1 cellular context compared by ENCODE assay signal in the genomic region with DNA sequence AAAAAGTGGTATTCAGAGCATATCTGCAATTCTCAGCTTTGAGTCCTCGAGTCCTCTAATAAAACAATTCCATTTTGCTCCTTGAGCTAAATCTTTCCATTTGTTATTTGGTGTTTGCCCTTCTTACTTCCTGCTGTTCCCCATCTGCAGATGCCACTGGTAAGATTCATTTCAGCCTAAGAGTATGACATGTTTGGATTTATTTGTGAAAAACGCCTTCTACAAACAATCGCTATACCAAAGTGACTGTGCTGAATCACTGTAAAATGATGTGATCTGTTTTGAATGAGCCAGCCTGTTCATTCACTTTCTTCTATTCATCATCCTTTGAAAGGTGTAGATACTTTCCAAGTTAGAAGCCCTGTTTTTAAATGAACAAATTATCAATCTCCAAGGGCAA.
TF ChIP-seq lines count a peak whose summit lies in the region.

No MANE protein-coding gene starts in this region.

TF ChIP-seq in GM23338, 12 proteins besides CTCF, POLR2A, EP300 and RAD21 (continued from another document):
- TF ChIP-seq, protein P1, sequence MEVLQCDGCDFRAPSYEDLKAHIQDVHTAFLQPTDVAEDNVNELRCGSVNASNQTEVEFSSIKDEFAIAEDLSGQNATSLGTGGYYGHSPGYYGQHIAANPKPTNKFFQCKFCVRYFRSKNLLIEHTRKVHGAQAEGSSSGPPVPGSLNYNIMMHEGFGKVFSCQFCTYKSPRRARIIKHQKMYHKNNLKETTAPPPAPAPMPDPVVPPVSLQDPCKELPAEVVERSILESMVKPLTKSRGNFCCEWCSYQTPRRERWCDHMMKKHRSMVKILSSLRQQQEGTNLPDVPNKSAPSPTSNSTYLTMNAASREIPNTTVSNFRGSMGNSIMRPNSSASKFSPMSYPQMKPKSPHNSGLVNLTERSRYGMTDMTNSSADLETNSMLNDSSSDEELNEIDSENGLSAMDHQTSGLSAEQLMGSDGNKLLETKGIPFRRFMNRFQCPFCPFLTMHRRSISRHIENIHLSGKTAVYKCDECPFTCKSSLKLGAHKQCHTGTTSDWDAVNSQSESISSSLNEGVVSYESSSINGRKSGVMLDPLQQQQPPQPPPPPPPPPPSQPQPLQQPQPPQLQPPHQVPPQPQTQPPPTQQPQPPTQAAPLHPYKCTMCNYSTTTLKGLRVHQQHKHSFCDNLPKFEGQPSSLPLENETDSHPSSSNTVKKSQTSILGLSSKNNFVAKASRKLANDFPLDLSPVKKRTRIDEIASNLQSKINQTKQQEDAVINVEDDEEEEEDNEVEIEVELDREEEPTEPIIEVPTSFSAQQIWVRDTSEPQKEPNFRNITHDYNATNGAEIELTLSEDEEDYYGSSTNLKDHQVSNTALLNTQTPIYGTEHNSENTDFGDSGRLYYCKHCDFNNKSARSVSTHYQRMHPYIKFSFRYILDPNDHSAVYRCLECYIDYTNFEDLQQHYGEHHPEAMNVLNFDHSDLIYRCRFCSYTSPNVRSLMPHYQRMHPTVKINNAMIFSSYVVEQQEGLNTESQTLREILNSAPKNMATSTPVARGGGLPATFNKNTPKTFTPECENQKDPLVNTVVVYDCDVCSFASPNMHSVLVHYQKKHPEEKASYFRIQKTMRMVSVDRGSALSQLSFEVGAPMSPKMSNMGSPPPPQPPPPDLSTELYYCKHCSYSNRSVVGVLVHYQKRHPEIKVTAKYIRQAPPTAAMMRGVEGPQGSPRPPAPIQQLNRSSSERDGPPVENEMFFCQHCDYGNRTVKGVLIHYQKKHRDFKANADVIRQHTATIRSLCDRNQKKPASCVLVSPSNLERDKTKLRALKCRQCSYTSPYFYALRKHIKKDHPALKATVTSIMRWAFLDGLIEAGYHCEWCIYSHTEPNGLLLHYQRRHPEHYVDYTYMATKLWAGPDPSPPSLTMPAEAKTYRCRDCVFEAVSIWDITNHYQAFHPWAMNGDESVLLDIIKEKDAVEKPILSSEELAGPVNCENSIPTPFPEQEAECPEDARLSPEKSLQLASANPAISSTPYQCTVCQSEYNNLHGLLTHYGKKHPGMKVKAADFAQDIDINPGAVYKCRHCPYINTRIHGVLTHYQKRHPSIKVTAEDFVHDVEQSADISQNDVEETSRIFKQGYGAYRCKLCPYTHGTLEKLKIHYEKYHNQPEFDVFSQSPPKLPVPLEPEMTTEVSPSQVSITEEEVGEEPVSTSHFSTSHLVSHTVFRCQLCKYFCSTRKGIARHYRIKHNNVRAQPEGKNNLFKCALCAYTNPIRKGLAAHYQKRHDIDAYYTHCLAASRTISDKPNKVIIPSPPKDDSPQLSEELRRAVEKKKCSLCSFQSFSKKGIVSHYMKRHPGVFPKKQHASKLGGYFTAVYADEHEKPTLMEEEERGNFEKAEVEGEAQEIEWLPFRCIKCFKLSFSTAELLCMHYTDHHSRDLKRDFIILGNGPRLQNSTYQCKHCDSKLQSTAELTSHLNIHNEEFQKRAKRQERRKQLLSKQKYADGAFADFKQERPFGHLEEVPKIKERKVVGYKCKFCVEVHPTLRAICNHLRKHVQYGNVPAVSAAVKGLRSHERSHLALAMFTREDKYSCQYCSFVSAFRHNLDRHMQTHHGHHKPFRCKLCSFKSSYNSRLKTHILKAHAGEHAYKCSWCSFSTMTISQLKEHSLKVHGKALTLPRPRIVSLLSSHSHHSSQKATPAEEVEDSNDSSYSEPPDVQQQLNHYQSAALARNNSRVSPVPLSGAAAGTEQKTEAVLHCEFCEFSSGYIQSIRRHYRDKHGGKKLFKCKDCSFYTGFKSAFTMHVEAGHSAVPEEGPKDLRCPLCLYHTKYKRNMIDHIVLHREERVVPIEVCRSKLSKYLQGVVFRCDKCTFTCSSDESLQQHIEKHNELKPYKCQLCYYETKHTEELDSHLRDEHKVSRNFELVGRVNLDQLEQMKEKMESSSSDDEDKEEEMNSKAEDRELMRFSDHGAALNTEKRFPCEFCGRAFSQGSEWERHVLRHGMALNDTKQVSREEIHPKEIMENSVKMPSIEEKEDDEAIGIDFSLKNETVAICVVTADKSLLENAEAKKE (CRISPR knock-in tag; IDR thresholded peaks at IDR 0.05), result no peak
- no peak for TF ChIP-seq POLR2AphosphoS5 (IDR thresholded peaks at IDR 0.05; ENCODE audit: low read depth)
- TF ChIP-seq EZH2phosphoT487 (IDR thresholded peaks at IDR 0.05; ENCODE audit: unreplicated experiment), result no peak
- no peak for TF ChIP-seq JUNB (IDR thresholded peaks at IDR 0.05; ENCODE audit: unreplicated experiment)
- TF ChIP-seq NANOG (IDR thresholded peaks at IDR 0.05; ENCODE audit: borderline replicate concordance), result no peak
- TF ChIP-seq, protein P2, sequence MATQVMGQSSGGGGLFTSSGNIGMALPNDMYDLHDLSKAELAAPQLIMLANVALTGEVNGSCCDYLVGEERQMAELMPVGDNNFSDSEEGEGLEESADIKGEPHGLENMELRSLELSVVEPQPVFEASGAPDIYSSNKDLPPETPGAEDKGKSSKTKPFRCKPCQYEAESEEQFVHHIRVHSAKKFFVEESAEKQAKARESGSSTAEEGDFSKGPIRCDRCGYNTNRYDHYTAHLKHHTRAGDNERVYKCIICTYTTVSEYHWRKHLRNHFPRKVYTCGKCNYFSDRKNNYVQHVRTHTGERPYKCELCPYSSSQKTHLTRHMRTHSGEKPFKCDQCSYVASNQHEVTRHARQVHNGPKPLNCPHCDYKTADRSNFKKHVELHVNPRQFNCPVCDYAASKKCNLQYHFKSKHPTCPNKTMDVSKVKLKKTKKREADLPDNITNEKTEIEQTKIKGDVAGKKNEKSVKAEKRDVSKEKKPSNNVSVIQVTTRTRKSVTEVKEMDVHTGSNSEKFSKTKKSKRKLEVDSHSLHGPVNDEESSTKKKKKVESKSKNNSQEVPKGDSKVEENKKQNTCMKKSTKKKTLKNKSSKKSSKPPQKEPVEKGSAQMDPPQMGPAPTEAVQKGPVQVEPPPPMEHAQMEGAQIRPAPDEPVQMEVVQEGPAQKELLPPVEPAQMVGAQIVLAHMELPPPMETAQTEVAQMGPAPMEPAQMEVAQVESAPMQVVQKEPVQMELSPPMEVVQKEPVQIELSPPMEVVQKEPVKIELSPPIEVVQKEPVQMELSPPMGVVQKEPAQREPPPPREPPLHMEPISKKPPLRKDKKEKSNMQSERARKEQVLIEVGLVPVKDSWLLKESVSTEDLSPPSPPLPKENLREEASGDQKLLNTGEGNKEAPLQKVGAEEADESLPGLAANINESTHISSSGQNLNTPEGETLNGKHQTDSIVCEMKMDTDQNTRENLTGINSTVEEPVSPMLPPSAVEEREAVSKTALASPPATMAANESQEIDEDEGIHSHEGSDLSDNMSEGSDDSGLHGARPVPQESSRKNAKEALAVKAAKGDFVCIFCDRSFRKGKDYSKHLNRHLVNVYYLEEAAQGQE (IDR thresholded peaks at IDR 0.05; ENCODE audit: unreplicated experiment), result no peak
